Comparison of ENCODE assay signal across 9 cellular contexts in the genomic region with DNA sequence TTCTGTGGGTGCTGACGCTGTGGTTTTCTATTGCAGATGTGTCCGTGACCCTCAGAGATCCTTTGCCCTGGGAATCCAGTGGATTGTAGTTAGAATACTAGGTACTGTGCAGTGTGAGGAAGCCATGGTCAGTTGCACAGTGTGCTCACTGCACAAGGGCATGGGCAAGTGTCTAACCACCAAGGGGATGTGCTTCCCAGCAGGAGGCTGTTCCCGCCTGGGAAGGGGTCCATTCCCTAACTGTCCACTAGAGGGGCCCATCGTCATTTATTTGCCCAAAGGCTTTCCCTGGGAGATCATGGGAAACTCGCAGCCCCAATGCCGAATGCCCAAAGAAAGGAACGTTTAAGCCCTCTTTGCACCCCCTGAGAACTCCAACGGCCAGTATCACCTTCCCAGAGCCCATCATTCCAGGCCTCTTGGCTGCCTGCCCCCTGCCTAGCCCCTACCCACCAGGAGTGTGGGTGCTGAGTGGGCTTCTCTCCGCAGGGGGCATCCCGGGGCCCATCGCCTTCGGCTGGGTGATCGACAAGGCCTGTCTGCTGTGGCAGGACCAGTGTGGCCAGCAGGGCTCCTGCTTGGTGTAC. TPM values are rescaled to one million over a fixed set of nuclear protein-coding genes. Genes with fewer than 3 reads are reported as not detected.
DNase-seq lines count a peak whose midpoint lies in the region; ATAC-seq and TF ChIP-seq lines count a peak whose summit lies in the region.
"Had no signal": no experiment of that assay in that cellular context is flagged by ENCODE, and none has a peak within 500 bp of the region (broad histone marks: within the 10 kb centered on the region; RNA-seq: fewer than 3 reads in every experiment).

No MANE protein-coding gene starts in this region.

- H3K9me3 Mint-ChIP-seq in activated T-helper 2 cell treated with anti-CD3 and anti-CD28 coated beads, Interferon-gamma antibody, Interleukin-2, Interleukin-4, amounts not matched to agents 10 μg/mL and 5 μg/mL and 100 μg/mL, durations not matched to agents 14 hours and 24 hours and 36 hours, result no peaks in the 10 kb centered on the region

- peaks cover 57% of the 10 kb centered on the region for H3K36me3 Mint-ChIP-seq in activated T-helper 2 cell treated with anti-CD3 and anti-CD28 coated beads, Interferon-gamma antibody, Interleukin-2, Interleukin-4, amounts not matched to agents 10 μg/mL and 5 μg/mL and 100 μg/mL, durations not matched to agents 14 hours and 24 hours and 36 hours (ENCODE audit: low read depth)

- H3K4me3 Mint-ChIP-seq in activated T-helper 2 cell treated with anti-CD3 and anti-CD28 coated beads, Interferon-gamma antibody, Interleukin-2, Interleukin-4, amounts not matched to agents 10 μg/mL and 5 μg/mL and 100 μg/mL, durations not matched to agents 14 hours and 24 hours and 36 hours (ENCODE audit: low read depth), result no peak overlapping the region

- intact Hi-C loops in activated T-helper 2 cell treated with anti-CD3 and anti-CD28 coated beads, Interferon-gamma antibody, Interleukin-2, Interleukin-4, amounts not matched to agents 10 μg/mL and 5 μg/mL and 100 μg/mL, durations not matched to agents 14 hours and 24 hours and 36 hours (cut with micrococcal nuclease), result loop anchor here (1.0 kb wide), 1 partner anchor 123 kb away; no protein-coding TSS in a partner anchor

- no peak overlapping the region for H3K27ac Mint-ChIP-seq in activated T-helper 2 cell treated with anti-CD3 and anti-CD28 coated beads, Interferon-gamma antibody, Interleukin-2, Interleukin-4, amounts not matched to agents 10 μg/mL and 5 μg/mL and 100 μg/mL, durations not matched to agents 14 hours and 24 hours and 36 hours

- no peak overlapping the region for H3K27ac ChIP-seq in caudate nucleus (ENCODE audit: low read depth, low read length)
- H3K27ac ChIP-seq: BLaER1 had no signal

- no peak for TF ChIP-seq POLR2A in NB4 (IDR thresholded peaks at IDR 0.05; ENCODE audit: extremely low read depth, insufficient read length)

- DNase-seq in NCI-H524 (lab: John Stamatoyannopoulos, UW), result peak; percentile 76 to 86
- no peak for DNase-seq in NCI-H524 treated with DMSO at 0.1 percent for 48 hours (lab: John Stamatoyannopoulos, UW)
- DNase-seq in NB4 (ENCODE audit: low read depth), result peak; percentile 75
- peak in 58 of 61 donors; percentile 14 to 84 (median 59) for DNase-seq in caudate nucleus (lab: John Stamatoyannopoulos, UW)
- peak; percentile 58 for DNase-seq in iris pigment epithelial cell (ENCODE audit: low read depth)
- DNase-seq in stimulated activated CD4-positive, alpha-beta T cell treated with anti-CD3 and anti-CD28 coated beads, Interleukin-4, amount 100 ng/mL, for 24 hours, result peak; percentile 47
- no peak for DNase-seq in activated T-helper 2 cell treated with anti-CD3 and anti-CD28 coated beads, Interferon-gamma antibody, Interleukin-2, Interleukin-4, amounts not matched to agents 10 μg/mL and 5 μg/mL and 100 μg/mL, durations not matched to agents 14 hours and 24 hours and 36 hours (ENCODE audit: low spot score)

- TF ChIP-seq CTCF in NB4 (IDR thresholded peaks at IDR 0.05; ENCODE audit: low read depth, low read length), result peak; percentile 76

- no peaks in the 10 kb centered on the region for H3K27me3 Mint-ChIP-seq in activated T-helper 2 cell treated with anti-CD3 and anti-CD28 coated beads, Interferon-gamma antibody, Interleukin-2, Interleukin-4, amounts not matched to agents 10 μg/mL and 5 μg/mL and 100 μg/mL, durations not matched to agents 14 hours and 24 hours and 36 hours (ENCODE audit: low read depth)

- peak; percentile 94 for ATAC-seq in SK-N-SH treated with all-trans-retinoic acid at 6 μM for 48 hours

- no peaks in the 10 kb centered on the region for H3K4me1 Mint-ChIP-seq in activated T-helper 2 cell treated with anti-CD3 and anti-CD28 coated beads, Interferon-gamma antibody, Interleukin-2, Interleukin-4, amounts not matched to agents 10 μg/mL and 5 μg/mL and 100 μg/mL, durations not matched to agents 14 hours and 24 hours and 36 hours (ENCODE audit: low read depth)

- no peak overlapping the region for H3K4me3 ChIP-seq in NB4 (ENCODE audit: low read depth, low read length)
- H3K4me3 ChIP-seq: BLaER1 had no signal

TF ChIP-seq in SK-N-SH treated with all-trans-retinoic acid at 6 μM for 48 hours, 23 proteins besides CTCF, POLR2A, EP300 and RAD21:
- TF ChIP-seq, protein P1, sequence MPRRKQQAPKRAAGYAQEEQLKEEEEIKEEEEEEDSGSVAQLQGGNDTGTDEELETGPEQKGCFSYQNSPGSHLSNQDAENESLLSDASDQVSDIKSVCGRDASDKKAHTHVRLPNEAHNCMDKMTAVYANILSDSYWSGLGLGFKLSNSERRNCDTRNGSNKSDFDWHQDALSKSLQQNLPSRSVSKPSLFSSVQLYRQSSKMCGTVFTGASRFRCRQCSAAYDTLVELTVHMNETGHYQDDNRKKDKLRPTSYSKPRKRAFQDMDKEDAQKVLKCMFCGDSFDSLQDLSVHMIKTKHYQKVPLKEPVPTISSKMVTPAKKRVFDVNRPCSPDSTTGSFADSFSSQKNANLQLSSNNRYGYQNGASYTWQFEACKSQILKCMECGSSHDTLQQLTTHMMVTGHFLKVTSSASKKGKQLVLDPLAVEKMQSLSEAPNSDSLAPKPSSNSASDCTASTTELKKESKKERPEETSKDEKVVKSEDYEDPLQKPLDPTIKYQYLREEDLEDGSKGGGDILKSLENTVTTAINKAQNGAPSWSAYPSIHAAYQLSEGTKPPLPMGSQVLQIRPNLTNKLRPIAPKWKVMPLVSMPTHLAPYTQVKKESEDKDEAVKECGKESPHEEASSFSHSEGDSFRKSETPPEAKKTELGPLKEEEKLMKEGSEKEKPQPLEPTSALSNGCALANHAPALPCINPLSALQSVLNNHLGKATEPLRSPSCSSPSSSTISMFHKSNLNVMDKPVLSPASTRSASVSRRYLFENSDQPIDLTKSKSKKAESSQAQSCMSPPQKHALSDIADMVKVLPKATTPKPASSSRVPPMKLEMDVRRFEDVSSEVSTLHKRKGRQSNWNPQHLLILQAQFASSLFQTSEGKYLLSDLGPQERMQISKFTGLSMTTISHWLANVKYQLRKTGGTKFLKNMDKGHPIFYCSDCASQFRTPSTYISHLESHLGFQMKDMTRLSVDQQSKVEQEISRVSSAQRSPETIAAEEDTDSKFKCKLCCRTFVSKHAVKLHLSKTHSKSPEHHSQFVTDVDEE (CRISPR knock-in tag; IDR thresholded peaks at IDR 0.05), result no peak
- peak; percentile 88 for TF ChIP-seq ZNF70 (CRISPR knock-in tag; IDR thresholded peaks at IDR 0.05)

RNA-seq across cellular contexts. Expression of gene SLCO4A1, which starts 26.2 kb away (rescaled TPM):
- 59.2 and 61.1 TPM in 2 replicates for total RNA-seq in activated T-helper 2 cell treated with anti-CD3 and anti-CD28 coated beads, Interferon-gamma antibody, Interleukin-2, Interleukin-4, amounts not matched to agents 10 μg/mL and 5 μg/mL and 100 μg/mL, durations not matched to agents 14 hours and 24 hours and 36 hours

RNA-seq across cellular contexts. Expression of gene NTSR1, which starts 40.1 kb away (rescaled TPM):
- total RNA-seq in activated T-helper 2 cell treated with anti-CD3 and anti-CD28 coated beads, Interferon-gamma antibody, Interleukin-2, Interleukin-4, amounts not matched to agents 10 μg/mL and 5 μg/mL and 100 μg/mL, durations not matched to agents 14 hours and 24 hours and 36 hours, result not detected in 2 replicates

Comparison
In these comparisons a context has a peak if more than half of its experiments do, and no peak if none do; other contexts are left out.
1. DNase-seq: peak in NCI-H524 (2 of 2), NB4 (single experiment), caudate nucleus (58 of 61), iris pigment epithelial cell (single experiment) and stimulated activated CD4-positive, alpha-beta T cell treated with anti-CD3 and anti-CD28 coated beads, Interleukin-4, amount 100 ng/mL, for 24 hours (single experiment); none in NCI-H524 treated with DMSO at 0.1 percent for 48 hours (single experiment) and activated T-helper 2 cell treated with anti-CD3 and anti-CD28 coated beads, Interferon-gamma antibody, Interleukin-2, Interleukin-4, amounts not matched to agents 10 μg/mL and 5 μg/mL and 100 μg/mL, durations not matched to agents 14 hours and 24 hours and 36 hours (single experiment).